24 cellular contexts compared by ENCODE assay signal in genomic region chr15:81258455-81258854, GRCh38.
DNase-seq lines count a peak whose midpoint lies in the region; ATAC-seq, FAIRE-seq and TF ChIP-seq lines count a peak whose summit lies in the region.
"Had no signal": no experiment of that assay in that cellular context is flagged by ENCODE, and none has a peak within 500 bp of the region (broad histone marks: within the 10 kb centered on the region; RNA-seq: fewer than 3 reads in every experiment).

No MANE protein-coding gene starts in this region.

- H3K4me1 Mint-ChIP-seq in activated CD4-positive, alpha-beta T cell treated with anti-CD3 and anti-CD28 coated beads, Interleukin-2, amount 10 ng/mL, durations not matched to agents 7 days and 5 days: peaks cover 4% of the 10 kb centered on the region
- H3K4me1 Mint-ChIP-seq: CD14-positive monocyte; CD4-positive, alpha-beta memory T cell; CD4-positive, CD25-positive, alpha-beta regulatory T cell; CD8-positive, alpha-beta memory T cell had no signal

- in situ Hi-C loops in K562 (cut with MboI): no loop called here

- no peaks in the 10 kb centered on the region for H3K9me3 Mint-ChIP-seq in activated CD4-positive, alpha-beta T cell treated with anti-CD3 and anti-CD28 coated beads, Interleukin-2, amount 10 ng/mL, durations not matched to agents 7 days and 5 days
- H3K9me3 Mint-ChIP-seq: CD14-positive monocyte; CD4-positive, alpha-beta memory T cell; CD4-positive, CD25-positive, alpha-beta regulatory T cell; CD8-positive, alpha-beta memory T cell had no signal

- no peak overlapping the region for H3K4me3 ChIP-seq in HEK293 (ENCODE audit: low read depth, low read length)
- no peak overlapping the region for H3K4me3 ChIP-seq in MG63
- no peak overlapping the region for H3K4me3 ChIP-seq in K562
- no peak overlapping the region for H3K4me3 ChIP-seq in testis
- H3K4me3 ChIP-seq in Karpas-422 (ENCODE audit: low read length): no peak overlapping the region
- H3K4me3 ChIP-seq: BLaER1 had no signal

- FAIRE-seq in K562 (lab: Jason Lieb, UNC): no peak
- FAIRE-seq: A204.1, D721Med, G401.6, GM12891, GM19239 had no signal

- no peak overlapping the region for H3K9ac ChIP-seq in K562 (ENCODE audit: insufficient read depth in 1 of 2, low read depth in 2 of 2, low read length in 2 of 2)
- no peak overlapping the region for H3K9ac ChIP-seq in Karpas-422 (ENCODE audit: low read length)
- H3K9ac ChIP-seq: BLaER1 had no signal

- intact Hi-C loops in K562 (cut with micrococcal nuclease) (no loop called here), testis (cut with DNase I; ENCODE audit: low total_unique reads) (no loop called here)

- no peaks in the 10 kb centered on the region for H3K79me2 ChIP-seq in K562 (ENCODE audit: control insufficient read depth, insufficient read depth, low read length)
- no peaks in the 10 kb centered on the region for H3K79me2 ChIP-seq in Karpas-422 (ENCODE audit: low read length)

- no peak for TF ChIP-seq CTCF in HEK293 (tag by site-specific recombination; IDR thresholded peaks at IDR 0.05)
- no peak for TF ChIP-seq CTCF in K562 (IDR thresholded peaks at IDR 0.05 in 2 of 3, conservative IDR thresholded peaks at IDR 0.05 in 1 of 3; ENCODE audit: insufficient read depth in 2 of 3, low read depth in 1 of 3, low read length in 3 of 3)
- no peak for TF ChIP-seq CTCF in testis (IDR thresholded peaks at IDR 0.05)

- H2AFZ ChIP-seq in K562 (ENCODE audit: low read depth, low read length): no peak overlapping the region
- no peak overlapping the region for H2AFZ ChIP-seq in Karpas-422 (ENCODE audit: low read length)

- WGBS in K562 (ENCODE audit: insufficient coverage, low coverage, missing lambda C conversion rate): 54% methylated on average over 5 of the region's 8 CpGs
- WGBS in testis, 2 donors: 50 to 70% methylated on average over 8 of the region's 8 CpGs

- BruUV-seq in K562 (replicated peaks; lab: Mats Ljungman, UMichigan): no TSS peak

- TF ChIP-seq POLR2A in K562 (conservative IDR thresholded peaks at IDR 0.05) (no peak), testis (IDR thresholded peaks at IDR 0.05) (no peak)

- no peaks in the 10 kb centered on the region for H3K27me3 ChIP-seq in MG63
- H3K27me3 ChIP-seq in K562 (ENCODE audit: control insufficient read depth in 2 of 2, insufficient read depth in 2 of 2, low read length in 2 of 2): no peaks in the 10 kb centered on the region
- no peaks in the 10 kb centered on the region for H3K27me3 ChIP-seq in testis
- no peaks in the 10 kb centered on the region for H3K27me3 ChIP-seq in Karpas-422 (ENCODE audit: low read length)
- H3K27me3 ChIP-seq: BE2C, BLaER1 had no signal

- POLR2A ChIA-PET in HEK293 (lab: Yijun Ruan, JAX) (interaction anchor here (0.5 kb wide), 1 partner anchor 495 kb away, joined by 6 read pairs; no protein-coding TSS in a partner anchor), K562 (lab: Yijun Ruan, JAX) (no interaction called here)
- POLR2A ChIA-PET in activated CD4-positive, alpha-beta T cell treated with anti-CD3 and anti-CD28 coated beads, Interleukin-2, amount 10 ng/mL, durations not matched to agents 7 days and 5 days (lab: Charles Lee): no interaction called here

- H3K36me3 Mint-ChIP-seq in activated CD4-positive, alpha-beta T cell treated with anti-CD3 and anti-CD28 coated beads, Interleukin-2, amount 10 ng/mL, durations not matched to agents 7 days and 5 days (ENCODE audit: low read depth): no peaks in the 10 kb centered on the region
- H3K36me3 Mint-ChIP-seq: CD14-positive monocyte; CD4-positive, alpha-beta memory T cell; CD4-positive, CD25-positive, alpha-beta regulatory T cell; CD8-positive, alpha-beta memory T cell had no signal

- no peaks in the 10 kb centered on the region for H3K36me3 ChIP-seq in HEK293 (ENCODE audit: control insufficient read depth in 2 of 2, insufficient read depth in 1 of 2, low read length in 2 of 2)
- H3K36me3 ChIP-seq in MG63: no peaks in the 10 kb centered on the region
- H3K36me3 ChIP-seq in K562 (ENCODE audit: control insufficient read depth, insufficient read depth, low read length): no peaks in the 10 kb centered on the region
- no peaks in the 10 kb centered on the region for H3K36me3 ChIP-seq in testis (ENCODE audit: low read depth, missing control alignments)
- H3K36me3 ChIP-seq in Karpas-422 (ENCODE audit: insufficient read depth, low read length): no peaks in the 10 kb centered on the region
- H3K36me3 ChIP-seq: BE2C, BLaER1 had no signal

- H3K4me1 ChIP-seq in HEK293 (ENCODE audit: control insufficient read depth, insufficient read depth, low read length) (no peaks in the 10 kb centered on the region), K562 (replicated peaks in 1 of 2; ENCODE audit: control insufficient read depth in 2 of 2, insufficient read depth in 2 of 2, low read length in 2 of 2) (peaks cover 0 to 3% of the 10 kb centered on the region in 2 experiments; a peak in 2 of 5 replicates), testis (no peaks in the 10 kb centered on the region), Karpas-422 (ENCODE audit: low read length) (no peaks in the 10 kb centered on the region)
- H3K4me1 ChIP-seq: BE2C had no signal

- H3K9me3 ChIP-seq in HEK293 (ENCODE audit: control insufficient read depth, insufficient read depth, low read depth, low read length): no peaks in the 10 kb centered on the region
- no peaks in the 10 kb centered on the region for H3K9me3 ChIP-seq in MG63
- no peaks in the 10 kb centered on the region for H3K9me3 ChIP-seq in K562 (replicated peaks; ENCODE audit: control insufficient read depth, insufficient read depth, low read depth, low read length)
- no peaks in the 10 kb centered on the region for H3K9me3 ChIP-seq in testis
- no peaks in the 10 kb centered on the region for H3K9me3 ChIP-seq in Karpas-422 (ENCODE audit: low read length)
- H3K9me3 ChIP-seq: BE2C, BLaER1 had no signal

- ATAC-seq in K562: no peak; the same call in 2 of the 3 replicates

- no peak overlapping the region for H3K4me3 Mint-ChIP-seq in activated CD4-positive, alpha-beta T cell treated with anti-CD3 and anti-CD28 coated beads, Interleukin-2, amount 10 ng/mL, durations not matched to agents 7 days and 5 days
- H3K4me3 Mint-ChIP-seq: CD14-positive monocyte; CD4-positive, alpha-beta memory T cell; CD4-positive, CD25-positive, alpha-beta regulatory T cell; CD8-positive, alpha-beta memory T cell had no signal

- TF ChIP-seq RAD21 in K562 (CRISPR knock-in tag; conservative IDR thresholded peaks at IDR 0.05 in 1 of 2, IDR thresholded peaks at IDR 0.05 in 1 of 2): no peak

- no peak overlapping the region for H3K27ac Mint-ChIP-seq in activated CD4-positive, alpha-beta T cell treated with anti-CD3 and anti-CD28 coated beads, Interleukin-2, amount 10 ng/mL, durations not matched to agents 7 days and 5 days
- H3K27ac Mint-ChIP-seq: CD14-positive monocyte; CD4-positive, alpha-beta memory T cell; CD8-positive, alpha-beta memory T cell had no signal

- H3K9me2 ChIP-seq in Karpas-422 (replicated peaks; ENCODE audit: insufficient read depth, low read length): no peaks in the 10 kb centered on the region

- H3K27ac ChIP-seq in HEK293 (ENCODE audit: extremely low read depth, low read depth, low read length): no peak overlapping the region
- H3K27ac ChIP-seq in K562 (ENCODE audit: extremely low read depth, low read depth, low read length): no peak overlapping the region
- H3K27ac ChIP-seq in testis: no peak overlapping the region
- no peak overlapping the region for H3K27ac ChIP-seq in Karpas-422 (ENCODE audit: low read length)
- H3K27ac ChIP-seq: BLaER1 had no signal

- DNase-seq in MG63 (peak; percentile 14), K562 (ENCODE audit: extremely low read depth in 1 of 4, low spot score in 3 of 4) (no peak), testis (peak; percentile 81), D341Med (ENCODE audit: low spot score) (no peak), Karpas-422 (no peak)
- no peak for DNase-seq in activated CD4-positive, alpha-beta T cell treated with anti-CD3 and anti-CD28 coated beads, Interleukin-2, amount 10 ng/mL, durations not matched to agents 7 days and 5 days
- DNase-seq: 8988T; ACHN; BE2C; C1 segment of cervical spinal cord; CD4-positive, alpha-beta memory T cell; CD4-positive, CD25-positive, alpha-beta regulatory T cell; CD8-positive, alpha-beta memory T cell; COR-L47; DMS79 treated with DMSO at 0.1 percent for 48 hours; GF-D8 had no signal

- no peak overlapping the region for H3K4me2 ChIP-seq in K562 (ENCODE audit: insufficient read depth, low read length)
- no peak overlapping the region for H3K4me2 ChIP-seq in Karpas-422 (ENCODE audit: low read depth, low read length, poor library complexity, severe bottlenecking)
- H3K4me2 ChIP-seq: BLaER1 had no signal

- no peaks in the 10 kb centered on the region for H3K9me1 ChIP-seq in K562 (ENCODE audit: control insufficient read depth, insufficient read depth, low read length)

- CTCF ChIA-PET in HEK293 (lab: Yijun Ruan, JAX) (interaction anchor here (0.5 to 13.7 kb wide), 7 partner anchors 9 to 281 kb away, joined by 3 to 530 read pairs (median 4); no protein-coding TSS in a partner anchor), K562 (lab: Yijun Ruan, JAX; ENCODE audit: low intra/inter-chr PET ratio) (interaction anchor here (2.6 kb wide), 1 partner anchor 103 kb away, joined by 25 read pairs; no protein-coding TSS in a partner anchor)
- CTCF ChIA-PET in activated CD4-positive, alpha-beta T cell treated with anti-CD3 and anti-CD28 coated beads, Interleukin-2, amount 10 ng/mL, durations not matched to agents 7 days and 5 days (lab: Charles Lee): no interaction called here

- H4K20me1 ChIP-seq in K562 (replicated peaks; ENCODE audit: control insufficient read depth, insufficient read depth, low read length): no peaks in the 10 kb centered on the region
- H4K20me1 ChIP-seq in Karpas-422 (ENCODE audit: insufficient read depth, low read depth, low read length): no peaks in the 10 kb centered on the region
- H4K20me1 ChIP-seq: BLaER1 had no signal

- TF ChIP-seq EP300 in K562 (IDR thresholded peaks at IDR 0.05; ENCODE audit: low read length): no peak

- H3K27me3 Mint-ChIP-seq in activated CD4-positive, alpha-beta T cell treated with anti-CD3 and anti-CD28 coated beads, Interleukin-2, amount 10 ng/mL, durations not matched to agents 7 days and 5 days: no peaks in the 10 kb centered on the region

TF ChIP-seq in HEK293, 187 proteins besides CTCF, POLR2A, EP300 and RAD21:
- no peak for TF ChIP-seq YY2 (tag by site-specific recombination; IDR thresholded peaks at IDR 0.05)
- no peak for TF ChIP-seq BCL11B (tag by site-specific recombination; IDR thresholded peaks at IDR 0.05; ENCODE audit: low read depth)
- no peak for TF ChIP-seq ZNF747 (tag by site-specific recombination; IDR thresholded peaks at IDR 0.05)
- peak; percentile 58; the same call in 1 of the 2 replicates for TF ChIP-seq ZNF596 (tag by site-specific recombination; IDR thresholded peaks at IDR 0.05)

TF ChIP-seq in K562, 482 proteins besides CTCF, POLR2A, EP300 and RAD21 (continues in another document):
- TF ChIP-seq BCL6 (CRISPR knock-in tag; IDR thresholded peaks at IDR 0.05) (no peak), CBX5 (IDR thresholded peaks at IDR 0.05; ENCODE audit: borderline replicate concordance, low read depth) (no peak), NRF1 (conservative IDR thresholded peaks at IDR 0.05 in 1 of 2, IDR thresholded peaks at IDR 0.05 in 1 of 2) (0 out of 4 replicates have a peak, but pooled peaks of 1 of the 2 experiments have one; percentile 14)

Comparison
In these comparisons a context has a peak if more than half of its experiments do, and no peak if none do; other contexts are left out.
1. DNase-seq: peak in MG63 (single experiment) and testis (single experiment); none in K562 (0 of 4), activated CD4-positive, alpha-beta T cell treated with anti-CD3 and anti-CD28 coated beads, Interleukin-2, amount 10 ng/mL, durations not matched to agents 7 days and 5 days (single experiment), D341Med (single experiment) and Karpas-422 (single experiment).